9 cellular contexts compared by ENCODE assay signal in genomic region chr15:85750319-85750806, GRCh38. TPM values are rescaled to one million over a fixed set of nuclear protein-coding genes. Genes with fewer than 3 reads are reported as not detected.
A peak's percentile ranks its signal among the peaks of the same experiment; 100 is the strongest.
DNase-seq lines count a peak whose midpoint lies in the region; ATAC-seq, FAIRE-seq and TF ChIP-seq lines count a peak whose summit lies in the region.
"Had no signal": no experiment of that assay in that cellular context is flagged by ENCODE, and none has a peak within 500 bp of the region (broad histone marks: within the 10 kb centered on the region; RNA-seq: fewer than 3 reads in every experiment).

No MANE protein-coding gene starts in this region.

- H3K4me3 ChIP-seq in ascending aorta (peak overlapping the region; percentile 19 to 51), psoas muscle (peak overlapping the region; percentile 49)

- WGBS in psoas muscle, 3 donors: 14 to 18% (median 18%) methylated on average over 13 of the region's 13 CpGs

- FAIRE-seq in D721Med (lab: Jason Lieb, UNC): no peak

- intact Hi-C loops in ascending aorta (cut with DNase I): no loop called here
- intact Hi-C loops in left ventricle myocardium superior (cut with micrococcal nuclease): no loop called here
- intact Hi-C loops in psoas muscle (cut with DNase I): no loop called here

- peak in 1 of 3 experiments; percentile 11 for TF ChIP-seq CTCF in ascending aorta (IDR thresholded peaks at IDR 0.05)
- no peak for TF ChIP-seq CTCF in psoas muscle (IDR thresholded peaks at IDR 0.05)
- TF ChIP-seq CTCF in D721Med (IDR thresholded peaks at IDR 0.05; ENCODE audit: insufficient read depth, missing control alignments): no peak

- DNase-seq in GM03348 (ENCODE audit: low spot score) (peak; percentile 77), ascending aorta (ENCODE audit: low spot score in 2 of 2) (peak in 1 of 2 donors; percentile 79), left ventricle myocardium superior (peak; percentile 86), psoas muscle (peak; percentile 83 to 84), NCI-H1694 (lab: John Stamatoyannopoulos, UW) (no peak), D721Med (ENCODE audit: insufficient read length, low spot score) (no peak), SW 1271 (lab: John Stamatoyannopoulos, UW) (no peak), DMS53 (lab: John Stamatoyannopoulos, UW) (no peak)
- DNase-seq: DMS79 treated with DMSO at 0.1 percent for 48 hours had no signal

- H3K27ac ChIP-seq in ascending aorta (peak overlapping the region; percentile 67 to 81), psoas muscle (peak overlapping the region; percentile 64)

- ATAC-seq in left ventricle myocardium superior: peak; percentile 72
- ATAC-seq in psoas muscle: peak; percentile 49 to 64 (median 58)

- H3K4me1 ChIP-seq in ascending aorta: peaks cover 6 to 27% of the 10 kb centered on the region in 2 donors
- H3K4me1 ChIP-seq in psoas muscle: peaks cover 33% of the 10 kb centered on the region

- peaks cover 33 to 39% of the 10 kb centered on the region in 2 donors for H3K36me3 ChIP-seq in ascending aorta
- peaks cover 2 to 34% of the 10 kb centered on the region in 2 donors for H3K36me3 ChIP-seq in psoas muscle (ENCODE audit: insufficient read depth in 1 of 2, low read depth in 1 of 2)

- H3K9me3 ChIP-seq in ascending aorta: no peaks in the 10 kb centered on the region
- H3K9me3 ChIP-seq in psoas muscle: no peaks in the 10 kb centered on the region

- H3K27me3 ChIP-seq in ascending aorta: no peaks in the 10 kb centered on the region
- no peaks in the 10 kb centered on the region for H3K27me3 ChIP-seq in psoas muscle (ENCODE audit: insufficient read depth in 3 of 3, low read length in 2 of 3)

RNA-seq across cellular contexts. Expression of gene KLHL25, which starts 44.4 kb away (rescaled TPM):
- total RNA-seq in ascending aorta: 12.6 TPM
- 3.8 TPM for total RNA-seq in left ventricle myocardium superior
- 10 to 100 TPM in 2 of 4 donors, 1 to 10 TPM in 2; 5.5 to 15.7 (median 10.6) TPM for total RNA-seq in psoas muscle
- polyA plus RNA-seq in psoas muscle: 10 to 100 TPM in 1 of 3 donors, 1 to 10 TPM in 2; 3.8 to 12.1 (median 6.8) TPM

Comparison
In these comparisons a context has a peak if more than half of its experiments do, and no peak if none do; other contexts are left out.
1. DNase-seq: peak in GM03348 (single experiment), left ventricle myocardium superior (single experiment) and psoas muscle (2 of 2); none in NCI-H1694 (single experiment), D721Med (single experiment), SW 1271 (0 of 2) and DMS53 (single experiment).